Comparison of ENCODE assay signal across 10 cellular contexts in genomic region chr2:203802277-203803045, GRCh38.
DNase-seq lines count a peak whose midpoint lies in the region; FAIRE-seq and TF ChIP-seq lines count a peak whose summit lies in the region.
"Had no signal": no experiment of that assay in that cellular context is flagged by ENCODE, and none has a peak within 500 bp of the region (broad histone marks: within the 10 kb centered on the region; RNA-seq: fewer than 3 reads in every experiment).

No MANE protein-coding gene starts in this region.

- peak overlapping the region; percentile 47 for H3K4me3 Mint-ChIP-seq in activated CD4-positive, alpha-beta T cell treated with anti-CD3 and anti-CD28 coated beads, Interleukin-2, amount 10 ng/mL, durations not matched to agents 24 days and 14 days
- H3K4me3 Mint-ChIP-seq in glutamatergic neuron (ENCODE audit: unreplicated experiment) = no peak overlapping the region
- H3K4me3 Mint-ChIP-seq: natural killer cell had no signal

- DNase-seq in H54 (ENCODE audit: insufficient read length, low spot score) (no peak), dedifferentiated amniotic fluid mesenchymal stem cell (ENCODE audit: extremely low spot score) (peak; percentile 70), glutamatergic neuron (no peak), GM13976 (ENCODE audit: low spot score) (no peak), AML-193 (lab: John Stamatoyannopoulos, UW) (no peak)
- DNase-seq in activated CD4-positive, alpha-beta T cell treated with anti-CD3 and anti-CD28 coated beads, Interleukin-2, amount 10 ng/mL, durations not matched to agents 24 days and 14 days = peak; percentile 78
- peak; percentile 20 for DNase-seq in stimulated activated CD8-positive, alpha-beta memory T cell treated with anti-CD3 and anti-CD28 coated beads, Interleukin-12 subunit alpha, Interleukin-12 subunit beta, amount 100 ng/mL, for 24 hours (ENCODE audit: extremely low read depth)
- DNase-seq: natural killer cell, NCI-H1930 had no signal

- H3K27ac Mint-ChIP-seq in activated CD4-positive, alpha-beta T cell treated with anti-CD3 and anti-CD28 coated beads, Interleukin-2, amount 10 ng/mL, durations not matched to agents 24 days and 14 days = peak overlapping the region; percentile 84
- no peak overlapping the region for H3K27ac Mint-ChIP-seq in glutamatergic neuron (ENCODE audit: unreplicated experiment)

- H3K4me1 Mint-ChIP-seq in activated CD4-positive, alpha-beta T cell treated with anti-CD3 and anti-CD28 coated beads, Interleukin-2, amount 10 ng/mL, durations not matched to agents 24 days and 14 days = peaks cover 64% of the 10 kb centered on the region
- H3K4me1 Mint-ChIP-seq in glutamatergic neuron (ENCODE audit: low read depth, unreplicated experiment) = no peaks in the 10 kb centered on the region

- H3K36me3 Mint-ChIP-seq in activated CD4-positive, alpha-beta T cell treated with anti-CD3 and anti-CD28 coated beads, Interleukin-2, amount 10 ng/mL, durations not matched to agents 24 days and 14 days (ENCODE audit: low read depth) = peaks cover 19% of the 10 kb centered on the region
- peaks cover 16% of the 10 kb centered on the region for H3K36me3 Mint-ChIP-seq in glutamatergic neuron (ENCODE audit: unreplicated experiment)
- H3K36me3 Mint-ChIP-seq: natural killer cell had no signal

- TF ChIP-seq POLR2A in H54 (IDR thresholded peaks at IDR 0.05; ENCODE audit: low read depth, low read length) = no peak

- in situ Hi-C loops in GM13976 (cut with MboI; ENCODE audit: low sequenced_read_pairs, unreplicated experiment) = loop anchor here (25.0 kb wide), 1 partner anchor 565 kb away; the partner anchor contains the start of gene CYP20A1

- no peak for TF ChIP-seq CTCF in glutamatergic neuron (IDR thresholded peaks at IDR 0.05; ENCODE audit: partially characterized antibody, unreplicated experiment)
- TF ChIP-seq CTCF in GM13976 (IDR thresholded peaks at IDR 0.05; ENCODE audit: borderline replicate concordance, control extremely low read depth, extremely low read depth, insufficient read depth, missing control alignments) = no peak

- peaks cover 13% of the 10 kb centered on the region for H3K9me3 Mint-ChIP-seq in activated CD4-positive, alpha-beta T cell treated with anti-CD3 and anti-CD28 coated beads, Interleukin-2, amount 10 ng/mL, durations not matched to agents 24 days and 14 days
- peaks cover 2% of the 10 kb centered on the region for H3K9me3 Mint-ChIP-seq in glutamatergic neuron (ENCODE audit: unreplicated experiment)

- intact Hi-C loops in activated CD4-positive, alpha-beta T cell treated with anti-CD3 and anti-CD28 coated beads, Interleukin-2, amount 10 ng/mL, durations not matched to agents 24 days and 14 days (cut with micrococcal nuclease) = loop anchor here (1.0 to 5.0 kb wide), 3 partner anchors 9 to 265 kb away; partner anchors contain the start of gene RAPH1

- FAIRE-seq in H54 (lab: Jason Lieb, UNC) = peak; percentile 80
- FAIRE-seq: GM12892 had no signal

- no peaks in the 10 kb centered on the region for H3K27me3 Mint-ChIP-seq in activated CD4-positive, alpha-beta T cell treated with anti-CD3 and anti-CD28 coated beads, Interleukin-2, amount 10 ng/mL, durations not matched to agents 24 days and 14 days
- no peaks in the 10 kb centered on the region for H3K27me3 Mint-ChIP-seq in glutamatergic neuron (ENCODE audit: unreplicated experiment)

Comparison
In these comparisons a context has a peak if more than half of its experiments do, and no peak if none do; other contexts are left out.
1. DNase-seq: peak in activated CD4-positive, alpha-beta T cell treated with anti-CD3 and anti-CD28 coated beads, Interleukin-2, amount 10 ng/mL, durations not matched to agents 24 days and 14 days (single experiment), dedifferentiated amniotic fluid mesenchymal stem cell (single experiment) and stimulated activated CD8-positive, alpha-beta memory T cell treated with anti-CD3 and anti-CD28 coated beads, Interleukin-12 subunit alpha, Interleukin-12 subunit beta, amount 100 ng/mL, for 24 hours (single experiment); none in H54 (single experiment), glutamatergic neuron (single experiment), GM13976 (single experiment) and AML-193 (0 of 2).